ENCODE assay signal across 15 cellular contexts in genomic region chr18:78595453-78595852, GRCh38.
DNase-seq lines count a peak whose midpoint lies in the region; ATAC-seq and TF ChIP-seq lines count a peak whose summit lies in the region.
"Had no signal": no experiment of that assay in that cellular context is flagged by ENCODE, and none has a peak within 500 bp of the region (broad histone marks: within the 10 kb centered on the region; RNA-seq: fewer than 3 reads in every experiment).

No MANE protein-coding gene starts in this region.

- H3K4me3 ChIP-seq in mesendoderm (ENCODE audit: low read length) = no peak overlapping the region
- H3K4me3 ChIP-seq: BLaER1, GM23248 had no signal

- no peak overlapping the region for H3K9ac ChIP-seq in mesendoderm (ENCODE audit: low read length)
- H3K9ac ChIP-seq: BLaER1, GM23248 had no signal

- H4K5ac ChIP-seq in mesendoderm (ENCODE audit: low read length) = no peak overlapping the region

- no peaks in the 10 kb centered on the region for H3K27me3 ChIP-seq in mesendoderm (ENCODE audit: insufficient read depth, low read length, poor library complexity)
- H3K27me3 ChIP-seq: BLaER1 had no signal

- peak overlapping the region; percentile 73 for H3K27ac ChIP-seq in RWPE1
- no peak overlapping the region for H3K27ac ChIP-seq in mesendoderm (ENCODE audit: low read depth, low read length)
- H3K27ac ChIP-seq: BLaER1, GM23248 had no signal

- H3K23ac ChIP-seq in mesendoderm (ENCODE audit: low read length) = no peak overlapping the region

- POLR2A ChIA-PET in RWPE1 (lab: Yijun Ruan, JAX; ENCODE audit: low non-redundant PET) = no interaction called here

- H3K4ac ChIP-seq in mesendoderm (ENCODE audit: low read depth, low read length) = peak overlapping the region; percentile 22

- H3K18ac ChIP-seq in mesendoderm (ENCODE audit: low read length) = no peak overlapping the region

- TF ChIP-seq CTCF in RWPE1 (conservative IDR thresholded peaks at IDR 0.05; ENCODE audit: low read depth) = no peak

- H3K56ac ChIP-seq in mesendoderm (ENCODE audit: low read length) = no peak overlapping the region

- CTCF ChIA-PET in RWPE1 (lab: Yijun Ruan, JAX) = no interaction called here

- H3K79me1 ChIP-seq in mesendoderm (ENCODE audit: low read length) = no peaks in the 10 kb centered on the region

- H2AK5ac ChIP-seq in mesendoderm (ENCODE audit: low read length) = no peak overlapping the region

- no peak overlapping the region for H3K4me2 ChIP-seq in mesendoderm (ENCODE audit: low read length)
- H3K4me2 ChIP-seq: BLaER1 had no signal

- H2BK120ac ChIP-seq in mesendoderm (ENCODE audit: low read depth, low read length) = no peak overlapping the region

- peak; percentile 36 for DNase-seq in Daoy (ENCODE audit: low read depth)
- peak; percentile 22 for DNase-seq in RWPE1 (ENCODE audit: low spot score)
- no peak for DNase-seq in mesendoderm
- DNase-seq in ureter (ENCODE audit: low spot score) = peak; percentile 36
- DNase-seq in epidermal melanocyte (ENCODE audit: insufficient read length, low spot score) = no peak
- DNase-seq: 8988T; Calu3; CD8-positive, alpha-beta T cell; DND-41; GM23248; HCEC 1CT; IMR-90 had no signal

- H3K79me2 ChIP-seq in mesendoderm (ENCODE audit: control insufficient read depth, insufficient read depth, low read length) = no peaks in the 10 kb centered on the region

- H3K36me3 ChIP-seq in mesendoderm (ENCODE audit: control insufficient read depth, insufficient read depth, low read length) = no peaks in the 10 kb centered on the region
- H3K36me3 ChIP-seq: BLaER1 had no signal

- ATAC-seq in GM21390 (IDR thresholded peaks at IDR 0.05; ENCODE audit: unreplicated experiment) = no peak
- no peak for ATAC-seq in HG02938 (IDR thresholded peaks at IDR 0.05; ENCODE audit: unreplicated experiment)
- ATAC-seq: CD8-positive, alpha-beta T cell had no signal

- no CpG with 5 or more reads among the region's 4 CpGs for WGBS in mesendoderm (ENCODE audit: extremely low coverage, insufficient coverage, low lambda C conversion rate)

- peaks cover 4% of the 10 kb centered on the region for H3K4me1 ChIP-seq in mesendoderm (ENCODE audit: control insufficient read depth, low read depth, low read length)
- H3K4me1 ChIP-seq: BLaER1 had no signal

- H2BK5ac ChIP-seq in mesendoderm (ENCODE audit: low read length) = peak overlapping the region; percentile 9

- no peak overlapping the region for H4K8ac ChIP-seq in mesendoderm (ENCODE audit: low read depth, low read length)

- H2BK15ac ChIP-seq in mesendoderm (replicated peaks; ENCODE audit: low read depth) = no peak overlapping the region

Comparison
In these comparisons a context has a peak if more than half of its experiments do, and no peak if none do; other contexts are left out.
1. DNase-seq: peak in Daoy (single experiment), RWPE1 (single experiment) and ureter (single experiment); none in mesendoderm (single experiment) and epidermal melanocyte (single experiment).